Comparison of ENCODE assay signal across 15 cellular contexts in genomic region chr20:38426498-38426897, GRCh38. TPM values are rescaled to one million over a fixed set of nuclear protein-coding genes. Genes with fewer than 3 reads are reported as not detected.
DNase-seq lines count a peak whose midpoint lies in the region; ATAC-seq, FAIRE-seq and TF ChIP-seq lines count a peak whose summit lies in the region.
"Had no signal": no experiment of that assay in that cellular context is flagged by ENCODE, and none has a peak within 500 bp of the region (broad histone marks: within the 10 kb centered on the region; RNA-seq: fewer than 3 reads in every experiment).

No MANE protein-coding gene starts in this region.

- H3K9me3 ChIP-seq in Loucy (ENCODE audit: insufficient read depth, low read depth, low read length): no peaks in the 10 kb centered on the region
- H3K9me3 ChIP-seq in GM12878 (replicated peaks; ENCODE audit: control insufficient read depth, insufficient read depth, low read length): no peaks in the 10 kb centered on the region
- H3K9me3 ChIP-seq: right atrium auricular region had no signal

- H3K79me2 ChIP-seq in Loucy (ENCODE audit: insufficient read depth, low read length): peaks cover 98% of the 10 kb centered on the region
- H3K79me2 ChIP-seq in GM12878 (ENCODE audit: control insufficient read depth, insufficient read depth, low read length): peaks cover 53% of the 10 kb centered on the region

- no peaks in the 10 kb centered on the region for H3F3A ChIP-seq in Loucy (ENCODE audit: low read depth)

- no peaks in the 10 kb centered on the region for H3K9me3 Mint-ChIP-seq in progenitor cell of endocrine pancreas (ENCODE audit: low read depth)
- H3K9me3 Mint-ChIP-seq: neural progenitor cell had no signal

- in situ Hi-C loops in GM12878 (cut with MboI): no loop called here

- peak; percentile 51 for DNase-seq in ELR (ENCODE audit: low read depth)
- no peak for DNase-seq in GM12878 (ENCODE audit: low read depth, low spot score)
- no peak for DNase-seq in progenitor cell of endocrine pancreas (ENCODE audit: low spot score, unreplicated experiment)
- no peak for DNase-seq in NCI-H187 (lab: John Stamatoyannopoulos, UW)
- DNase-seq in coronary artery (ENCODE audit: low spot score): no peak
- DNase-seq in DMS79 (lab: John Stamatoyannopoulos, UW): no peak
- DNase-seq: activated effector memory CD4-positive, alpha-beta T cell treated with anti-CD3 and anti-CD28 coated beads, Interleukin-2, amount 50 U/mL, for 16 hours; NCI-H2029 treated with DMSO at 0.1 percent for 48 hours; NCI-H524 treated with DMSO at 0.1 percent for 48 hours had no signal

- CTCF ChIA-PET in GM12878 (lab: Yijun Ruan, JAX): interaction anchor here (0.9 to 1.2 kb wide), 2 partner anchors 8 to 9 kb away, joined by 4 read pairs; partner anchors contain the start of gene SNHG17

- intact Hi-C loops in GM12878 (cut with micrococcal nuclease; ENCODE audit: unreplicated experiment): no loop called here

- RAD21 ChIA-PET in GM12878 (lab: Charles Lee; ENCODE audit: unreplicated experiment): no interaction called here

- H3K36me3 ChIP-seq in Loucy (ENCODE audit: insufficient read depth, low read length): peaks cover 94% of the 10 kb centered on the region
- H3K36me3 ChIP-seq in GM12878 (ENCODE audit: control insufficient read depth in 2 of 2, insufficient read depth in 2 of 2, low read length in 1 of 2): peaks cover 66 to 68% of the 10 kb centered on the region in 2 experiments
- H3K36me3 ChIP-seq: neural progenitor cell had no signal

- no peak overlapping the region for H3K4me3 Mint-ChIP-seq in progenitor cell of endocrine pancreas (ENCODE audit: low read depth)
- H3K4me3 Mint-ChIP-seq: mesothelial cell of epicardium, neural progenitor cell had no signal

- H3K9me2 ChIP-seq in Loucy (replicated peaks; ENCODE audit: low read depth, low read length): no peaks in the 10 kb centered on the region

- no peak overlapping the region for H3K9ac ChIP-seq in Loucy (ENCODE audit: low read depth, low read length, poor library complexity, severe bottlenecking)
- H3K9ac ChIP-seq in GM12878 (ENCODE audit: control insufficient read depth, insufficient read depth, low read length): no peak overlapping the region
- H3K9ac ChIP-seq: neural progenitor cell had no signal

- TF ChIP-seq POLR2A in GM12878 (IDR thresholded peaks at IDR 0.05; ENCODE audit: low read depth, low read length): 0 out of 2 replicates have a peak, but pooled peaks have one; percentile 10

- FAIRE-seq in GM12878 (lab: Jason Lieb, UNC): no peak
- FAIRE-seq: TTC549 had no signal

- TF ChIP-seq CTCF in Loucy (conservative IDR thresholded peaks at IDR 0.05; ENCODE audit: low read length): no peak
- TF ChIP-seq CTCF in GM12878 (IDR thresholded peaks at IDR 0.05 in 2 of 3, conservative IDR thresholded peaks at IDR 0.05 in 1 of 3; ENCODE audit: control insufficient read depth in 2 of 3, extremely low read depth in 1 of 3, insufficient read depth in 1 of 3, low read depth in 3 of 3, low read length in 3 of 3): no peak
- TF ChIP-seq CTCF in progenitor cell of endocrine pancreas (IDR thresholded peaks at IDR 0.05; ENCODE audit: unreplicated experiment): no peak
- no peak for TF ChIP-seq CTCF in coronary artery (IDR thresholded peaks at IDR 0.05)

- peak overlapping the region; percentile 56 for H3K27ac Mint-ChIP-seq in progenitor cell of endocrine pancreas
- H3K27ac Mint-ChIP-seq: mesothelial cell of epicardium, neural progenitor cell had no signal

- POLR2A ChIA-PET in GM12878 (lab: Charles Lee): interaction anchor here (0.6 to 1.1 kb wide), 2 partner anchors 9 to 90 kb away, joined by 3 to 4 read pairs; partner anchors contain the start of gene SNHG17

- H2AFZ ChIP-seq in Loucy (ENCODE audit: low read length) (no peak overlapping the region), GM12878 (ENCODE audit: control insufficient read depth, low read depth, low read length) (no peak overlapping the region)
- H2AFZ ChIP-seq: neural progenitor cell had no signal

- TF ChIP-seq EP300 in GM12878 (IDR thresholded peaks at IDR 0.05; ENCODE audit: borderline replicate concordance in 1 of 2, control insufficient read depth in 1 of 2, low read depth in 2 of 2, low read length in 2 of 2): no peak

- 86% methylated on average over 7 of the region's 7 CpGs for WGBS in GM12878 (ENCODE audit: insufficient coverage, insufficient replicate concordance, low lambda C conversion rate, missing lambda C conversion rate)

- peaks cover 95% of the 10 kb centered on the region for H4K20me1 ChIP-seq in Loucy (ENCODE audit: insufficient read depth, low read length, poor library complexity, severe bottlenecking)
- peaks cover 20% of the 10 kb centered on the region for H4K20me1 ChIP-seq in GM12878 (ENCODE audit: control insufficient read depth, insufficient read depth)

- H3K4me1 Mint-ChIP-seq in progenitor cell of endocrine pancreas (ENCODE audit: low read depth): no peaks in the 10 kb centered on the region
- H3K4me1 Mint-ChIP-seq: neural progenitor cell had no signal

- TF ChIP-seq RAD21 in GM12878 (IDR thresholded peaks at IDR 0.05; ENCODE audit: insufficient read depth, low read depth, low read length): no peak

- H3K27me3 Mint-ChIP-seq in progenitor cell of endocrine pancreas: no peaks in the 10 kb centered on the region

- SMC1A ChIA-PET in GM12878 (lab: Charles Lee; ENCODE audit: uncharacterized antibody, unreplicated experiment): no interaction called here

- no peak overlapping the region for H3K27ac ChIP-seq in GM12878 (ENCODE audit: control insufficient read depth, insufficient read depth)
- no peak overlapping the region for H3K27ac ChIP-seq in coronary artery
- H3K27ac ChIP-seq: neural progenitor cell, right atrium auricular region, SK-N-MC had no signal

- H3K27me3 ChIP-seq in Loucy (ENCODE audit: insufficient read depth, low read length, poor library complexity, severe bottlenecking) (no peaks in the 10 kb centered on the region), GM12878 (replicated peaks in 1 of 2; ENCODE audit: control insufficient read depth in 2 of 2, insufficient read depth in 2 of 2, low read length in 1 of 2) (no peaks in the 10 kb centered on the region)
- H3K27me3 ChIP-seq: neural progenitor cell, right atrium auricular region had no signal

- BruUV-seq in GM12878 (replicated peaks; lab: Mats Ljungman, UMichigan): no TSS peak

- H3K4me1 ChIP-seq in Loucy (ENCODE audit: insufficient read depth, low read length, poor library complexity, severe bottlenecking): peaks cover 28% of the 10 kb centered on the region
- no peaks in the 10 kb centered on the region for H3K4me1 ChIP-seq in GM12878 (ENCODE audit: control insufficient read depth, insufficient read depth, low read length)
- H3K4me1 ChIP-seq: neural progenitor cell, right atrium auricular region had no signal

- H3K4me2 ChIP-seq in Loucy (ENCODE audit: low read depth, low read length, poor library complexity, severe bottlenecking): peak overlapping the region; percentile 45
- H3K4me2 ChIP-seq in GM12878 (ENCODE audit: control insufficient read depth, insufficient read depth): no peak overlapping the region
- H3K4me2 ChIP-seq: neural progenitor cell had no signal

- H3K36me3 Mint-ChIP-seq in progenitor cell of endocrine pancreas (ENCODE audit: insufficient read depth): peaks cover 34% of the 10 kb centered on the region

- H3K4me3 ChIP-seq in Loucy (ENCODE audit: low read length, poor library complexity, severe bottlenecking): no peak overlapping the region
- H3K4me3 ChIP-seq in GM12878: no peak overlapping the region
- no peak overlapping the region for H3K4me3 ChIP-seq in coronary artery
- H3K4me3 ChIP-seq: neural progenitor cell, right atrium auricular region, SK-N-MC had no signal

- ATAC-seq in GM12878: no peak

TF ChIP-seq in GM12878, 131 proteins besides CTCF, POLR2A, EP300 and RAD21 (continues in another document):
- TF ChIP-seq PAX5 (IDR thresholded peaks at IDR 0.05; ENCODE audit: borderline replicate concordance, low read depth, low read length): no peak

RNA-seq across cellular contexts. Expression of gene SNHG17, which starts 8.6 kb away (rescaled TPM):
- total RNA-seq in GM12878 (2013; cell fraction: nucleolus; rRNA removed): 90.9 and 103 TPM in 2 replicates
- total RNA-seq in GM12878 (2014; rRNA removed): 22.9 and 24.4 TPM in 2 replicates
- 22.9 and 23.9 TPM in 2 replicates for total RNA-seq in GM12878 (2014; rRNA removed; fragmentation: Illumina TruSeq; extraction: Trizol)
- total RNA-seq in GM12878 (2021): 50.3 and 63.0 TPM in 2 replicates
- polyA plus RNA-seq in GM12878 (2011; ENCODE audit: low read depth): 40.8 TPM
- 23.5 and 33.9 TPM in 2 replicates for polyA plus RNA-seq in GM12878 (2011; rRNA removed)
- 35.0 and 37.2 TPM in 2 replicates for polyA plus RNA-seq in GM12878 (2011; cell fraction: cytosol; rRNA removed)
- polyA plus RNA-seq in GM12878 (2011; cell fraction: nucleus; rRNA removed): 118 and 158 TPM in 2 replicates
- polyA plus RNA-seq in GM12878 (2012): 34.9 and 66.5 TPM in 2 replicates
- 15.3 and 20.8 TPM in 2 replicates for polyA plus RNA-seq in GM12878 (2014; fragmentation: Illumina TruSeq; extraction: Trizol)
- polyA plus RNA-seq in GM12878 (2014; fragmentation: Nextera tagmentation; extraction: Ambion mirVana): 10 to 100 TPM; 25.6 to 33.9 TPM
- 62.2 and 69.4 TPM in 2 replicates for polyA plus RNA-seq in GM12878 (2014; rRNA removed)
- polyA plus RNA-seq in GM12878 (2016; fragmentation: Nextera tagmentation; extraction: Ambion mirVana): 10 to 100 TPM; 45.8 to 47.3 TPM
- 47.5 and 62.1 TPM in 2 replicates for polyA minus RNA-seq in GM12878 (2011; rRNA and poly(A)+ RNA removed)
- 25.0 and 26.2 TPM in 2 replicates for polyA minus RNA-seq in GM12878 (2011; cell fraction: cytosol; rRNA and poly(A)+ RNA removed)
- polyA minus RNA-seq in GM12878 (2011; cell fraction: nucleus; rRNA and poly(A)+ RNA removed): 43.6 and 75.0 TPM in 2 replicates
- 31.6 and 37.1 TPM in 2 replicates for total RNA-seq in progenitor cell of endocrine pancreas

RNA-seq across cellular contexts. Expression of gene RALGAPB, which starts 46.1 kb away (rescaled TPM):
- total RNA-seq in GM12878 (2013; cell fraction: nucleolus; rRNA removed): 99.4 and 101 TPM in 2 replicates
- total RNA-seq in GM12878 (2014; rRNA removed) (17.9 and 20.8 TPM in 2 replicates), GM12878 (2014; rRNA removed; fragmentation: Illumina TruSeq; extraction: Trizol) (17.3 and 17.6 TPM in 2 replicates), GM12878 (2021) (19.6 and 21.4 TPM in 2 replicates), progenitor cell of endocrine pancreas (42.3 and 43.4 TPM in 2 replicates)
- polyA plus RNA-seq in GM12878 (2011; ENCODE audit: low read depth): 7.9 TPM
- polyA plus RNA-seq in GM12878 (2011; rRNA removed) (18.1 and 19.4 TPM in 2 replicates), GM12878 (2014; fragmentation: Illumina TruSeq; extraction: Trizol) (23.2 and 30.7 TPM in 2 replicates), GM12878 (2014; fragmentation: Nextera tagmentation; extraction: Ambion mirVana) (1 to 10 TPM; 3.7 to 4.2 TPM), GM12878 (2014; rRNA removed) (13.6 and 14.9 TPM in 2 replicates), GM12878 (2016; fragmentation: Nextera tagmentation; extraction: Ambion mirVana) (10 to 100 TPM; 11.5 to 11.7 TPM)
- polyA plus RNA-seq in GM12878 (2011; cell fraction: cytosol; rRNA removed): 7.3 and 10.0 TPM in 2 replicates
- polyA plus RNA-seq in GM12878 (2011; cell fraction: nucleus; rRNA removed): 38.5 and 40.8 TPM in 2 replicates
- polyA plus RNA-seq in GM12878 (2012): 10.6 and 11.1 TPM in 2 replicates
- polyA minus RNA-seq in GM12878 (2011; rRNA and poly(A)+ RNA removed): 32.5 and 34.1 TPM in 2 replicates
- 8.6 and 12.2 TPM in 2 replicates for polyA minus RNA-seq in GM12878 (2011; cell fraction: cytosol; rRNA and poly(A)+ RNA removed)
- 34.8 and 45.2 TPM in 2 replicates for polyA minus RNA-seq in GM12878 (2011; cell fraction: nucleus; rRNA and poly(A)+ RNA removed)
